In genomic region chr1:33388989-33389771, GRCh38 we compare ENCODE assay signal across 11 cellular contexts. TPM values are rescaled to one million over a fixed set of nuclear protein-coding genes. Genes with fewer than 3 reads are reported as not detected.
DNase-seq lines count a peak whose midpoint lies in the region; ATAC-seq and TF ChIP-seq lines count a peak whose summit lies in the region.
"Had no signal": no experiment of that assay in that cellular context is flagged by ENCODE, and none has a peak within 500 bp of the region (broad histone marks: within the 10 kb centered on the region; RNA-seq: fewer than 3 reads in every experiment).

No MANE protein-coding gene starts in this region.

- H3K4me3 ChIP-seq in fibroblast of mammary gland (ENCODE audit: control insufficient read depth, low read depth, low read length) = no peak overlapping the region
- H3K4me3 ChIP-seq in aorta (ENCODE audit: low read length in 2 of 2) = no peak overlapping the region

- peaks cover 0 to 2% of the 10 kb centered on the region in 2 donors for H3K4me1 ChIP-seq in aorta (ENCODE audit: control insufficient read depth in 1 of 2, insufficient read depth in 2 of 2, low read length in 2 of 2)

- no peaks in the 10 kb centered on the region for H3K9me3 ChIP-seq in aorta (ENCODE audit: control insufficient read depth, low read length)

- peak overlapping the region; percentile 1 to 38 for H3K27ac ChIP-seq in aorta (ENCODE audit: low read depth in 1 of 2, low read length in 2 of 2)

- ATAC-seq in SK-N-SH treated with all-trans-retinoic acid at 6 μM for 48 hours = peak; percentile 73
- no peak for ATAC-seq in aorta (ENCODE audit: low FRiP score)
- ATAC-seq: left lobe of liver; stimulated activated naive CD8-positive, alpha-beta T cell treated with anti-CD3 and anti-CD28 coated beads, Interleukin-15, Interleukin-2, amounts not matched to agents 100 U/mL and 50 U/mL, for 24 hours had no signal

- peaks cover 77% of the 10 kb centered on the region for H3K4me1 Mint-ChIP-seq in nephron progenitor cell

- no peaks in the 10 kb centered on the region for H3K27me3 Mint-ChIP-seq in nephron progenitor cell (ENCODE audit: low read depth, poor library complexity)

- intact Hi-C loops in aorta (cut with DNase I) = no loop called here

- DNase-seq in fibroblast of mammary gland (ENCODE audit: low read depth) (peak; percentile 84), nephron progenitor cell (no peak), aorta (no peak), MV-4-11 (lab: John Stamatoyannopoulos, UW) (no peak), NCI-H2196 (lab: John Stamatoyannopoulos, UW; ENCODE audit: unreplicated experiment) (no peak)
- no peak for DNase-seq in activated naive CD4-positive, alpha-beta T cell treated with Interleukin-2 at 50 U/mL for 16 hours
- DNase-seq: activated gamma-delta T cell; NCI-H1930; stimulated activated naive CD8-positive, alpha-beta T cell treated with anti-CD3 and anti-CD28 coated beads, Interleukin-15, Interleukin-2, amounts not matched to agents 100 U/mL and 50 U/mL, for 24 hours had no signal

- peak overlapping the region; percentile 76 for H3K27ac Mint-ChIP-seq in nephron progenitor cell

- peak overlapping the region; percentile 18 for H3K4me3 Mint-ChIP-seq in nephron progenitor cell

- TF ChIP-seq CTCF in fibroblast of mammary gland (conservative IDR thresholded peaks at IDR 0.05; ENCODE audit: control insufficient read depth, insufficient read depth, low read depth, low read length) (no peak), nephron progenitor cell (IDR thresholded peaks at IDR 0.05) (no peak)

- no peaks in the 10 kb centered on the region for H3K27me3 ChIP-seq in aorta (ENCODE audit: control insufficient read depth in 1 of 2, insufficient read depth in 2 of 2, low read length in 1 of 2)

- H3K36me3 Mint-ChIP-seq in nephron progenitor cell (ENCODE audit: low read depth) = peaks cover 40% of the 10 kb centered on the region

- H3K36me3 ChIP-seq in aorta (ENCODE audit: control insufficient read depth in 1 of 2, insufficient read depth in 2 of 2, low read length in 1 of 2) = no peaks in the 10 kb centered on the region

- 27 to 36% methylated on average over 8 of the region's 8 CpGs for whole genome bisulfite sequencing in aorta, 2 donors

- H3K9me3 Mint-ChIP-seq in nephron progenitor cell = no peaks in the 10 kb centered on the region

TF ChIP-seq in SK-N-SH treated with all-trans-retinoic acid at 6 μM for 48 hours, 23 proteins besides CTCF, POLR2A, EP300 and RAD21:
- peak; percentile 52 for TF ChIP-seq ISL1 (CRISPR knock-in tag; IDR thresholded peaks at IDR 0.05)
- no peak for TF ChIP-seq ZFP30 (CRISPR knock-in tag; IDR thresholded peaks at IDR 0.05)
TF ChIP-seq in SK-N-SH treated with all-trans-retinoic acid at 6 μM for 48 hours: peak in this region for 1.

RNA-seq across cellular contexts. Expression of gene PHC2, which starts 41.7 kb away (rescaled TPM):
- 100 to 1,000 TPM in 1 of 2 donors, 10 to 100 TPM in 1; 96.6 to 156 TPM for total RNA-seq in aorta
- 100 to 1,000 TPM in 1 of 2 donors, 10 to 100 TPM in 1; 82.4 to 118 TPM for polyA plus RNA-seq in aorta
